In genomic region chr14:92726135-92726932, GRCh38 we compare ENCODE assay signal across 8 cellular contexts. TPM values are rescaled to one million over a fixed set of nuclear protein-coding genes. Genes with fewer than 3 reads are reported as not detected.
DNase-seq lines count a peak whose midpoint lies in the region; ATAC-seq and TF ChIP-seq lines count a peak whose summit lies in the region.

No MANE protein-coding gene starts in this region.

- WGBS in hepatocyte (ENCODE audit: low lambda C conversion rate, missing lambda C conversion rate): 82% methylated on average over 12 of the region's 12 CpGs

- peaks cover 36% of the 10 kb centered on the region for H3K36me3 Mint-ChIP-seq in mesothelial cell of epicardium

- H3K79me2 ChIP-seq in hepatocyte: peaks cover 9% of the 10 kb centered on the region

- peaks cover 4% of the 10 kb centered on the region for H3K4me1 Mint-ChIP-seq in mesothelial cell of epicardium

- H3K4me1 ChIP-seq in hepatocyte (ENCODE audit: insufficient read depth): peaks cover 9% of the 10 kb centered on the region
- H3K4me1 ChIP-seq in thoracic aorta (ENCODE audit: control insufficient read depth in 1 of 2, low read depth in 2 of 2): peaks cover 9 to 12% of the 10 kb centered on the region in 2 donors
- H3K4me1 ChIP-seq in BE2C: no peaks in the 10 kb centered on the region

- no peak overlapping the region for H3K27ac Mint-ChIP-seq in mesothelial cell of epicardium

- no peaks in the 10 kb centered on the region for H3K27me3 Mint-ChIP-seq in mesothelial cell of epicardium (ENCODE audit: low read depth)

- no peaks in the 10 kb centered on the region for H3K9me2 ChIP-seq in hepatocyte (replicated peaks; ENCODE audit: insufficient read depth)

- H3K36me3 ChIP-seq in hepatocyte (replicated peaks; ENCODE audit: insufficient read depth, low read depth) (no peaks in the 10 kb centered on the region), thoracic aorta (peaks cover 4% of the 10 kb centered on the region), BE2C (peaks cover 4% of the 10 kb centered on the region)

- H3K27ac ChIP-seq in hepatocyte (peak overlapping the region; percentile 85), thoracic aorta (peak overlapping the region in 1 of 2 donors; percentile 43)

- peaks cover 11% of the 10 kb centered on the region for H3K9me3 Mint-ChIP-seq in mesothelial cell of epicardium

- ATAC-seq in thoracic aorta (ENCODE audit: insufficient number of reproducible peaks, low FRiP score, low read depth): peak; percentile 81
- no peak for ATAC-seq in GM18505 (IDR thresholded peaks at IDR 0.05; ENCODE audit: unreplicated experiment)

- H4K20me1 ChIP-seq in hepatocyte (ENCODE audit: insufficient read depth, poor library complexity, severe bottlenecking): no peaks in the 10 kb centered on the region

- H3K27me3 ChIP-seq in hepatocyte (no peaks in the 10 kb centered on the region), thoracic aorta (replicated peaks; ENCODE audit: insufficient read depth) (no peaks in the 10 kb centered on the region), BE2C (no peaks in the 10 kb centered on the region)

- TF ChIP-seq CTCF in hepatocyte (IDR thresholded peaks at IDR 0.05; ENCODE audit: poor library complexity) (no peak), thoracic aorta (IDR thresholded peaks at IDR 0.05) (no peak), mesothelial cell of epicardium (IDR thresholded peaks at IDR 0.05; ENCODE audit: unreplicated experiment) (no peak), BE2C (IDR thresholded peaks at IDR 0.05; ENCODE audit: low read depth, low read length) (no peak)

- no peak overlapping the region for H3K4me3 ChIP-seq in hepatocyte
- no peak overlapping the region for H3K4me3 ChIP-seq in thoracic aorta
- no peak overlapping the region for H3K4me3 ChIP-seq in BE2C (ENCODE audit: low read depth, low read length)

- H3K4me3 Mint-ChIP-seq in mesothelial cell of epicardium: no peak overlapping the region

- no peak overlapping the region for H3K4me2 ChIP-seq in hepatocyte

- no peak overlapping the region for H2AFZ ChIP-seq in hepatocyte

- H3K9me3 ChIP-seq in hepatocyte (ENCODE audit: low read depth) (no peaks in the 10 kb centered on the region), thoracic aorta (no peaks in the 10 kb centered on the region), BE2C (no peaks in the 10 kb centered on the region)

- peak; percentile 86 for DNase-seq in A172 (ENCODE audit: low spot score)
- DNase-seq in HT1080 (ENCODE audit: low read depth): peak; percentile 92
- peak; percentile 75 for DNase-seq in activated effector memory CD4-positive, alpha-beta T cell treated with anti-CD3 and anti-CD28 coated beads, Interleukin-2, amount 50 U/mL, for 16 hours
- peak; percentile 79 for DNase-seq in hepatocyte (ENCODE audit: low spot score)
- DNase-seq in thoracic aorta (ENCODE audit: low spot score): peak; percentile 54
- DNase-seq in mesothelial cell of epicardium (ENCODE audit: low spot score in 2 of 2, unreplicated experiment in 2 of 2): no peak
- no peak for DNase-seq in BE2C

- TF ChIP-seq POLR2A in GM18505 (IDR thresholded peaks at IDR 0.05; ENCODE audit: borderline replicate concordance, extremely low read depth, insufficient read depth, insufficient read length): no peak

RNA-seq across cellular contexts. Expression of gene LGMN, which starts 22.1 kb away (rescaled TPM):
- 13.0 and 21.3 TPM in 2 replicates for total RNA-seq in A172 (2014; rRNA removed; shearing (Covaris generic))
- 26.5 and 29.5 TPM in 2 replicates for total RNA-seq in HT1080 (2014; rRNA removed; shearing (Covaris generic))
- 19.5 and 20.5 TPM in 2 replicates for polyA plus RNA-seq in HT1080 (2015; cell fraction: cytosol; rRNA removed)
- 43.8 and 52.6 TPM in 2 replicates for polyA plus RNA-seq in HT1080 (2015; cell fraction: nucleus; rRNA removed)
- total RNA-seq in hepatocyte: 125 and 130 TPM in 2 replicates
- 139 and 169 TPM in 2 replicates for polyA plus RNA-seq in hepatocyte
- total RNA-seq in thoracic aorta: 100 to 1,000 TPM in 1 of 2 donors, 10 to 100 TPM in 1; 83.6 to 167 TPM
- total RNA-seq in mesothelial cell of epicardium: 52.2 to 54.2 TPM (median 52.5 TPM) in 3 replicates
- polyA plus RNA-seq in BE2C (2012; ENCODE audit: insufficient read depth, insufficient read length, low read depth): 76.6 TPM

Comparison
In these comparisons a context has a peak if more than half of its experiments do, and no peak if none do; other contexts are left out.
1. DNase-seq: peak in A172 (single experiment), HT1080 (single experiment), activated effector memory CD4-positive, alpha-beta T cell treated with anti-CD3 and anti-CD28 coated beads, Interleukin-2, amount 50 U/mL, for 16 hours (single experiment), hepatocyte (single experiment) and thoracic aorta (single experiment); none in mesothelial cell of epicardium (0 of 2) and BE2C (single experiment).